25 cellular contexts compared by ENCODE assay signal in genomic region chr20:23020230-23020629, GRCh38. TPM values are rescaled to one million over a fixed set of nuclear protein-coding genes. Genes with fewer than 3 reads are reported as not detected.
"Had no signal": no experiment of that assay in that cellular context is flagged by ENCODE, and none has a peak within 500 bp of the region (broad histone marks: within the 10 kb centered on the region; RNA-seq: fewer than 3 reads in every experiment).

No MANE protein-coding gene starts in this region.

- H3K9ac ChIP-seq: KMS-11 had no signal

- H3K27ac ChIP-seq: KMS-11, SJSA1, SK-N-MC had no signal

- H3K9me3 ChIP-seq: SJSA1 had no signal

- H3K36me3 ChIP-seq: SJSA1 had no signal

- FAIRE-seq: HepG2, RCC 7860 had no signal

- H3K4me2 ChIP-seq: KMS-11 had no signal

- H3K27me3 ChIP-seq: SJSA1 had no signal

- H3K4me3 ChIP-seq: SJSA1, SK-N-MC had no signal

- ATAC-seq: HepG2 had no signal

- DNase-seq: IMR-90, Kasumi-1, MM.1S, NCI-H1092 treated with DMSO at 0.1 percent for 48 hours, NCI-H1436, NCI-H187, NCI-H2029, NCI-H2081 treated with DMSO at 0.1 percent for 48 hours, NCI-H2171, NCI-H226, NCI-H446, NCI-H510A, NCI-H524 treated with DMSO at 0.1 percent for 48 hours, NCI-H69, NCI-H774, Right ventricle myocardium superior, RPMI8226, SIG-M5 had no signal

RNA-seq across cellular contexts. Expression of gene SSTR4, which starts 14.9 kb away (rescaled TPM):
- total RNA-seq: HepG2, HT1080, IMR-90, M059J, Right ventricle myocardium superior, SJSA1 had no signal
- polyA plus RNA-seq: HepG2, IMR-90 had no signal

RNA-seq across cellular contexts. Expression of gene THBD, which starts 29.2 kb away (rescaled TPM):
- total RNA-seq: HepG2, HT1080, IMR-90 had no signal
